In the genomic region with DNA sequence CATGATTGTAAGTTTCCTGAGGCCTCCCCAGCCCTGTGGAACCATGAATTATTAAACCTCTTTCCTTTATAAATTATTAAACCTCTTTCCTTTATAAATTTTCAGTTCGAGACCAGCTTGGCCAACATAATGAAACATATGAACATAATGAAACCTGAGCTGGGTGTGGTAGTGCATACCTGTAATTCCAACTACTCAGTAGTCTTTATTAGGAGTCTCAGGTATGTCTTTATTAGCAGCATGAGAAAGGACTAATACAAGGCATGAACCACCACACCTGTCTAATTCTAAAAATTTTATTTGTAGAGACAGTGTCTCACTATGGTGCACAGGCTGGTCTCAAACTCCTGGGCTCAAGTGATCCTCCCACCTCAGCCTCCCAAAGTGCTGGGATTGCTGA, we compare ENCODE assay signal across 29 cellular contexts. TPM values are rescaled to one million over a fixed set of nuclear protein-coding genes. Genes with fewer than 3 reads are reported as not detected.
"Had no signal": no experiment of that assay in that cellular context is flagged by ENCODE, and none has a peak within 500 bp of the region (broad histone marks: within the 10 kb centered on the region; RNA-seq: fewer than 3 reads in every experiment).

No MANE protein-coding gene starts in this region.

- H3K4me1 Mint-ChIP-seq: naive thymus-derived CD8-positive, alpha-beta T cell; nephron progenitor cell; neural crest cell; stimulated activated memory B cell treated with anti-CD40 and anti-IgM and Interleukin-4, amounts not matched to agents 10 μg/mL and 1 μg/mL and 100 μg/mL, for 72 hours; stimulated activated naive CD8-positive, alpha-beta T cell treated with anti-CD3 and anti-CD28 coated beads, Interleukin-15, amount 100 ng/mL, for 72 hours had no signal

- H3K27ac Mint-ChIP-seq: natural killer cell treated with Interleukin-12 subunit alpha and Interleukin-12 subunit beta and Interleukin-15 and Interleukin-18, amount 100 ng/mL, for 72 hours; nephron progenitor cell; stimulated activated memory B cell treated with anti-CD40 and anti-IgM and Interleukin-4, amounts not matched to agents 10 μg/mL and 1 μg/mL and 100 μg/mL, for 72 hours; stimulated activated naive CD8-positive, alpha-beta T cell treated with anti-CD3 and anti-CD28 coated beads, Interleukin-15, amount 100 ng/mL, for 72 hours had no signal

- H3K27me3 Mint-ChIP-seq: stimulated activated naive CD8-positive, alpha-beta T cell treated with anti-CD3 and anti-CD28 coated beads, Interleukin-15, amount 100 ng/mL, for 72 hours had no signal

- H3K4me3 ChIP-seq: pancreas, psoas muscle, right lobe of liver, sigmoid colon, suprapubic skin, testis, tibial artery, transverse colon, upper lobe of left lung, vagina had no signal

- DNase-seq: naive thymus-derived CD8-positive, alpha-beta T cell; nephron progenitor cell; nucleus accumbens; pancreas; psoas muscle; right cardiac atrium; right lobe of liver; sigmoid colon; small intestine; stimulated activated CD4-positive, alpha-beta T cell treated with anti-CD3 and anti-CD28 coated beads, Interleukin-12 subunit alpha, Interleukin-12 subunit beta, amount 100 ng/mL, for 4 hours; stimulated activated CD4-positive, alpha-beta T cell treated with anti-CD3 and anti-CD28 coated beads, Interleukin-1b, Interleukin-23, amount 100 ng/mL, for 48 hours; stimulated activated CD4-positive, alpha-beta T cell treated with anti-CD3 and anti-CD28 coated beads, Interleukin-4, amount 100 ng/mL, for 1 hour; stimulated activated CD4-positive, alpha-beta T cell treated with anti-CD3 and anti-CD28 coated beads, Interleukin-4, amount 100 ng/mL, for 4 hours; stimulated activated CD8-positive, alpha-beta memory T cell treated with anti-CD3 and anti-CD28 coated beads, Interleukin-4, amount 100 ng/mL, for 48 hours; stimulated activated naive CD4-positive, alpha-beta T cell; stimulated activated naive CD8-positive, alpha-beta T cell treated with anti-CD3 and anti-CD28 coated beads, Interleukin-15, amount 100 ng/mL, for 72 hours; stimulated activated naive CD8-positive, alpha-beta T cell treated with anti-CD3 and anti-CD28 coated beads, Interleukin-15, Interleukin-2, amounts not matched to agents 100 U/mL and 50 U/mL, for 24 hours; substantia nigra; testis; tibial artery; transverse colon; upper lobe of left lung had no signal

- FAIRE-seq: pancreas, small intestine, urothelium cell line had no signal

- ATAC-seq: naive thymus-derived CD8-positive, alpha-beta T cell; natural killer cell treated with Interleukin-12 subunit alpha and Interleukin-12 subunit beta and Interleukin-15 and Interleukin-18, amount 100 ng/mL, for 72 hours; pancreas; psoas muscle; right cardiac atrium; right lobe of liver; stimulated activated memory B cell treated with anti-CD40 and anti-IgM and Interleukin-4, amounts not matched to agents 10 μg/mL and 1 μg/mL and 100 μg/mL, for 72 hours; stimulated activated naive CD8-positive, alpha-beta T cell treated with anti-CD3 and anti-CD28 coated beads, Interleukin-15, amount 100 ng/mL, for 72 hours; stimulated activated naive CD8-positive, alpha-beta T cell treated with anti-CD3 and anti-CD28 coated beads, Interleukin-15, Interleukin-2, amounts not matched to agents 100 U/mL and 50 U/mL, for 24 hours had no signal

- H3K27ac ChIP-seq: neutrophil, pancreas, psoas muscle, right lobe of liver, sigmoid colon, suprapubic skin, testis, tibial artery, transverse colon, upper lobe of left lung, vagina had no signal

- H3K36me3 ChIP-seq: neutrophil, pancreas, right lobe of liver, sigmoid colon, suprapubic skin, tibial artery, transverse colon, upper lobe of left lung, vagina had no signal

- H3K9me3 Mint-ChIP-seq: natural killer cell treated with Interleukin-12 subunit alpha and Interleukin-12 subunit beta and Interleukin-15 and Interleukin-18, amount 100 ng/mL, for 72 hours; neural crest cell; stimulated activated memory B cell treated with anti-CD40 and anti-IgM and Interleukin-4, amounts not matched to agents 10 μg/mL and 1 μg/mL and 100 μg/mL, for 72 hours had no signal

- H3K27me3 ChIP-seq: pancreas, right lobe of liver, sigmoid colon, suprapubic skin, testis, tibial artery, transverse colon, upper lobe of left lung, vagina had no signal

- H3K4me1 ChIP-seq: pancreas, psoas muscle, right lobe of liver, sigmoid colon, suprapubic skin, testis, tibial artery, transverse colon, vagina had no signal

- H3K36me3 Mint-ChIP-seq: natural killer cell treated with Interleukin-12 subunit alpha and Interleukin-12 subunit beta and Interleukin-15 and Interleukin-18, amount 100 ng/mL, for 72 hours; stimulated activated memory B cell treated with anti-CD40 and anti-IgM and Interleukin-4, amounts not matched to agents 10 μg/mL and 1 μg/mL and 100 μg/mL, for 72 hours had no signal

- H3K9me3 ChIP-seq: neutrophil, pancreas, psoas muscle, right lobe of liver, sigmoid colon, suprapubic skin, testis, tibial artery, transverse colon, upper lobe of left lung, vagina had no signal

- H3K4me3 Mint-ChIP-seq: naive thymus-derived CD8-positive, alpha-beta T cell; natural killer cell treated with Interleukin-12 subunit alpha and Interleukin-12 subunit beta and Interleukin-15 and Interleukin-18, amount 100 ng/mL, for 72 hours; nephron progenitor cell; neural crest cell; stimulated activated memory B cell treated with anti-CD40 and anti-IgM and Interleukin-4, amounts not matched to agents 10 μg/mL and 1 μg/mL and 100 μg/mL, for 72 hours; stimulated activated naive CD8-positive, alpha-beta T cell treated with anti-CD3 and anti-CD28 coated beads, Interleukin-15, amount 100 ng/mL, for 72 hours had no signal

RNA-seq across cellular contexts. Expression of a gene that starts 27.1 kb away (rescaled TPM):
- total RNA-seq: vagina had no signal
